ENCODE assay signal across 13 cellular contexts in genomic region chr22:22289666-22290065, GRCh38. TPM values are rescaled to one million over a fixed set of nuclear protein-coding genes. Genes with fewer than 3 reads are reported as not detected.
"Had no signal": no experiment of that assay in that cellular context is flagged by ENCODE, and none has a peak within 500 bp of the region (broad histone marks: within the 10 kb centered on the region; RNA-seq: fewer than 3 reads in every experiment).

No MANE protein-coding gene starts in this region.

RNA-seq across cellular contexts. Expression of gene VPREB1, which starts 45.1 kb away (rescaled TPM):
- total RNA-seq: subcutaneous adipose tissue, suprapubic skin, temporal lobe, testis, thoracic aorta, thyroid gland, tibial nerve, transverse colon, upper lobe of left lung, upper lobe of right lung, ureter, urinary bladder, vagina had no signal
- polyA plus RNA-seq: urinary bladder had no signal
